8 cellular contexts compared by ENCODE assay signal in the genomic region with DNA sequence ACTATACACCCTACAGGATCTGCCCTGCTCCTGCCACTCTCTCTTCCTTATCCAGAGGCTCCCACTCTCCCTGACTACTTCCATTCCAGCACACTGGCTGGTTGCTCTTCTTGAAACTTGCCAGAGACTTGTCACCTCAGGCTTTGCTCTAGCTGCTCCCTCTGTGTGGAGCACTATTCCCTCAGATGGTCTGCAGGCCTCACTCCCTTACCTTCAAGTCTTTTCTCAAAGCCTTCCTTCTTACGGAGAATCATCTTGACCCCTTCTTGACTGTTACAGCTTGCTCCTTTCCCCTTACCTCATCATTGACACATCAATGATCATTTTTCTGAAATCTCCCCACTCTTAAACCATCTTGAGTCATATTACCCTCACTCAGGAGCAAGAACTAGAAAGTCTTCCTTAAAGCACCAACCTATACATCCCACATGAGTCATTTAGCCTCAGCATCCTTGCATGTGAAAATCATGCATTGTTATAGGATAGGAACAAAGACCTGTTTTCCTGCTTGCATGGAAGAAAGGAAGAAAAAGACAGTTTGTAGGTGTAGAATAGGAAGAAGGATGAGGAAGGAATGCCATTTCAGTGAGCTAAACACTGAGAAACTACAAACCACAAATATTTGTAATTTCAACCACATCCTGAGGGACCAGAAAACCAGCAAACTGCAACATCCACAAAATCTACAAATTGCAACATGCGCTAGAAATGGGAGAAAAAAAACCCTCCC. TPM values are rescaled to one million over a fixed set of nuclear protein-coding genes. Genes with fewer than 3 reads are reported as not detected.
DNase-seq lines count a peak whose midpoint lies in the region; ATAC-seq and TF ChIP-seq lines count a peak whose summit lies in the region.

No MANE protein-coding gene starts in this region.

- ATAC-seq in GM21529 (IDR thresholded peaks at IDR 0.05; ENCODE audit: unreplicated experiment) (peak; percentile 58), Right ventricle myocardium superior (ENCODE audit: poor library complexity) (no peak)

- H3K36me3 Mint-ChIP-seq in CD14-positive monocyte: peaks cover 21 to 29% of the 10 kb centered on the region in 2 donors

- POLR2A ChIA-PET in AG04450 (lab: Yijun Ruan, JAX): interaction anchor here (1.2 to 1.5 kb wide), 2 partner anchors 19 to 167 kb away, joined by 4 to 5 read pairs; no protein-coding TSS in a partner anchor

- H3K9me3 Mint-ChIP-seq in CD14-positive monocyte: no peaks in the 10 kb centered on the region

- intact Hi-C loops in CD14-positive monocyte (cut with micrococcal nuclease) (no loop called here), Right ventricle myocardium superior (cut with DNase I) (no loop called here)

- H3K27ac Mint-ChIP-seq in CD14-positive monocyte: peak overlapping the region in 2 of 7 donors; percentile 63 to 80

- DNase-seq in AG04450 (ENCODE audit: low read depth, low spot score) (peak; percentile 64), NCI-H226 (peak; percentile 70), epithelial cell of prostate (ENCODE audit: low read depth, low spot score) (peak; percentile 45), middle frontal gyrus (ENCODE audit: extremely low spot score, low spot score) (no peak), NCI-H524 treated with DMSO at 0.1 percent for 48 hours (lab: John Stamatoyannopoulos, UW) (no peak), CD14-positive monocyte (ENCODE audit: low spot score) (no peak), Right ventricle myocardium superior (no peak)

- H3K27me3 ChIP-seq in AG04450 (ENCODE audit: control insufficient read depth, insufficient read depth, low read length): no peaks in the 10 kb centered on the region

- peaks cover 13% of the 10 kb centered on the region for H3K4me1 Mint-ChIP-seq in CD14-positive monocyte

- TF ChIP-seq CTCF in AG04450 (IDR thresholded peaks at IDR 0.05; ENCODE audit: low read depth, low read length) (no peak), CD14-positive monocyte (IDR thresholded peaks at IDR 0.05) (no peak)

- H3K9me3 ChIP-seq in AG04450 (ENCODE audit: control insufficient read depth, insufficient read depth, low read length): no peaks in the 10 kb centered on the region

- no peaks in the 10 kb centered on the region for H3K27me3 Mint-ChIP-seq in CD14-positive monocyte (ENCODE audit: low read depth in 3 of 3)

- H3K27ac ChIP-seq in AG04450 (ENCODE audit: low read depth, low read length) (peak overlapping the region; percentile 97), epithelial cell of prostate (peak overlapping the region; percentile 87)

- CTCF ChIA-PET in AG04450 (lab: Charles Lee): interaction anchor here (1.2 kb wide), 1 partner anchor 185 kb away, joined by 3 read pairs; no protein-coding TSS in a partner anchor

- no peak overlapping the region for H3K4me3 ChIP-seq in AG04450 (ENCODE audit: low read depth, low read length)

- H3K4me3 Mint-ChIP-seq in CD14-positive monocyte: no peak overlapping the region

RNA-seq across cellular contexts. Expression of a gene that starts 55.7 kb away (rescaled TPM):
- 87.7 and 105 TPM in 2 replicates for polyA plus RNA-seq in AG04450 (2011; rRNA removed)
- polyA minus RNA-seq in AG04450 (2011; rRNA and poly(A)+ RNA removed): 38.8 and 65.1 TPM in 2 replicates
- 10 to 100 TPM; 59.2 to 69.6 TPM for polyA plus RNA-seq in CD14-positive monocyte
- total RNA-seq in Right ventricle myocardium superior: 49.7 TPM

Comparison
In these comparisons a context has a peak if more than half of its experiments do, and no peak if none do; other contexts are left out.
1. DNase-seq: peak in AG04450 (single experiment), NCI-H226 (single experiment) and epithelial cell of prostate (single experiment); none in middle frontal gyrus (single experiment), NCI-H524 treated with DMSO at 0.1 percent for 48 hours (single experiment), CD14-positive monocyte (single experiment) and Right ventricle myocardium superior (single experiment).